Comparison of ENCODE assay signal across 1 cellular context in genomic region chr5:30804739-30805313, GRCh38.
TF ChIP-seq lines count a peak whose summit lies in the region.

No MANE protein-coding gene starts in this region.

TF ChIP-seq in GM23338, 12 proteins besides CTCF, POLR2A, EP300 and RAD21 (continued from another document):
- TF ChIP-seq, protein P1, sequence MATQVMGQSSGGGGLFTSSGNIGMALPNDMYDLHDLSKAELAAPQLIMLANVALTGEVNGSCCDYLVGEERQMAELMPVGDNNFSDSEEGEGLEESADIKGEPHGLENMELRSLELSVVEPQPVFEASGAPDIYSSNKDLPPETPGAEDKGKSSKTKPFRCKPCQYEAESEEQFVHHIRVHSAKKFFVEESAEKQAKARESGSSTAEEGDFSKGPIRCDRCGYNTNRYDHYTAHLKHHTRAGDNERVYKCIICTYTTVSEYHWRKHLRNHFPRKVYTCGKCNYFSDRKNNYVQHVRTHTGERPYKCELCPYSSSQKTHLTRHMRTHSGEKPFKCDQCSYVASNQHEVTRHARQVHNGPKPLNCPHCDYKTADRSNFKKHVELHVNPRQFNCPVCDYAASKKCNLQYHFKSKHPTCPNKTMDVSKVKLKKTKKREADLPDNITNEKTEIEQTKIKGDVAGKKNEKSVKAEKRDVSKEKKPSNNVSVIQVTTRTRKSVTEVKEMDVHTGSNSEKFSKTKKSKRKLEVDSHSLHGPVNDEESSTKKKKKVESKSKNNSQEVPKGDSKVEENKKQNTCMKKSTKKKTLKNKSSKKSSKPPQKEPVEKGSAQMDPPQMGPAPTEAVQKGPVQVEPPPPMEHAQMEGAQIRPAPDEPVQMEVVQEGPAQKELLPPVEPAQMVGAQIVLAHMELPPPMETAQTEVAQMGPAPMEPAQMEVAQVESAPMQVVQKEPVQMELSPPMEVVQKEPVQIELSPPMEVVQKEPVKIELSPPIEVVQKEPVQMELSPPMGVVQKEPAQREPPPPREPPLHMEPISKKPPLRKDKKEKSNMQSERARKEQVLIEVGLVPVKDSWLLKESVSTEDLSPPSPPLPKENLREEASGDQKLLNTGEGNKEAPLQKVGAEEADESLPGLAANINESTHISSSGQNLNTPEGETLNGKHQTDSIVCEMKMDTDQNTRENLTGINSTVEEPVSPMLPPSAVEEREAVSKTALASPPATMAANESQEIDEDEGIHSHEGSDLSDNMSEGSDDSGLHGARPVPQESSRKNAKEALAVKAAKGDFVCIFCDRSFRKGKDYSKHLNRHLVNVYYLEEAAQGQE (IDR thresholded peaks at IDR 0.05; ENCODE audit: unreplicated experiment) = no peak
- no peak for TF ChIP-seq NANOG (IDR thresholded peaks at IDR 0.05; ENCODE audit: borderline replicate concordance)
- TF ChIP-seq STAT1 (IDR thresholded peaks at IDR 0.05; ENCODE audit: unreplicated experiment) = no peak
- no peak for TF ChIP-seq ZNF331 (CRISPR knock-in tag; IDR thresholded peaks at IDR 0.05; ENCODE audit: low read depth)
- TF ChIP-seq POLR2AphosphoS5 (IDR thresholded peaks at IDR 0.05; ENCODE audit: low read depth) = no peak
- TF ChIP-seq CREB1 (CRISPR knock-in tag; IDR thresholded peaks at IDR 0.05; ENCODE audit: low read depth) = no peak
- TF ChIP-seq ZNF114 (CRISPR knock-in tag; IDR thresholded peaks at IDR 0.05) = no peak
- TF ChIP-seq EZH2 (IDR thresholded peaks at IDR 0.05; ENCODE audit: low read depth, unreplicated experiment) = no peak
- TF ChIP-seq, protein P2, sequence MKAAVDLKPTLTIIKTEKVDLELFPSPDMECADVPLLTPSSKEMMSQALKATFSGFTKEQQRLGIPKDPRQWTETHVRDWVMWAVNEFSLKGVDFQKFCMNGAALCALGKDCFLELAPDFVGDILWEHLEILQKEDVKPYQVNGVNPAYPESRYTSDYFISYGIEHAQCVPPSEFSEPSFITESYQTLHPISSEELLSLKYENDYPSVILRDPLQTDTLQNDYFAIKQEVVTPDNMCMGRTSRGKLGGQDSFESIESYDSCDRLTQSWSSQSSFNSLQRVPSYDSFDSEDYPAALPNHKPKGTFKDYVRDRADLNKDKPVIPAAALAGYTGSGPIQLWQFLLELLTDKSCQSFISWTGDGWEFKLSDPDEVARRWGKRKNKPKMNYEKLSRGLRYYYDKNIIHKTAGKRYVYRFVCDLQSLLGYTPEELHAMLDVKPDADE (IDR thresholded peaks at IDR 0.05) = no peak
- no peak for TF ChIP-seq JUNB (IDR thresholded peaks at IDR 0.05; ENCODE audit: unreplicated experiment)
